In the genomic region with DNA sequence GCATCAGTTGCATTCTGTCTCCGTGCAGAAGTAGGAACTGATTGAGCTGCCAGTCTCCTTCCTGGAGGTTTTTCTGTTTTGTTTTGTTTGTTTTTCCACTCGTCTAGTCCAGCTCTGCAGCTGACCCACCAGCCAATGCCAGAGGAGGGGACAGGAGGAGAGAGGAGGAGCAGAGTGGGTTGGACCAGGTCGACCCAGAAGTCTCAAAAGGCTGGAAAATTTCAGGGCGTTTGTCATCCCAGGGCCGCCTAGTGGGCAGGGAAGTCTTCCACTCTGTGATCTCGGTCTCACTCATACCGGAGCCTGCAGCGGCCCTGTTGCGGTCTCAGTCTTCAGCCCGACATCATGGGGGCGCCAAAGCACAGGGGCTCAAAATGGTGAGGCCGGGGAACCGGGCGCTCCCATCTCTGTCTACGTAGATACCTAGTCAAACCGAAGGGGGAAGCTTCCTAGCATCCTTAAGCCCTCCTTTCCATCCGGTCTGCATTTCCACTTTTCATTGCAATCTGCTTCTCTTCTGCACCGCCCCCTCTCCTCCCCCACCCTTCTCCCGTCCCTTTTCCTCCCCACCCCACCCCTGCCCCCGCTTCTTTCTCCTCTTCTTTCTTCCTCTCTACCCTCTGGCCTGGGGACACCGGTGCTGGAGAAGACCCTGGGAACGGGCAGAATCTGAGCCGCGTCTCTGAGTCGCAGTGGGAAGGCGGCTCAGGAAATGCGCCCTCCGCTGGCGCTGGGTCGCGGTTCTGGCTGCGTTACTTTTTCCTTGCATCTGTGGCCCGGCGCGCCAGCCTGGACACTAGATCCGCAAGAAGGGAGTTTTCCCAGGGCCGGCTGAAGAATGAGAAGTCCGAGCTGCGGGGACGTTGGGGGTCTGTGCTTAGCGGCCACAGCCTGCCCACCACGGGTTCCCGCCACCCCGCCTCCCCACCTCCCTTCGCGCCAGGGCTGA, we compare ENCODE assay signal across 8 cellular contexts. TPM values are rescaled to one million over a fixed set of nuclear protein-coding genes. Genes with fewer than 3 reads are reported as not detected.
DNase-seq lines count a peak whose midpoint lies in the region; ATAC-seq and TF ChIP-seq lines count a peak whose summit lies in the region.

No MANE protein-coding gene starts in this region.

- H3K27ac Mint-ChIP-seq in dendritic cell treated with granulocyte-macrophage colony-stimulating factor and Interleukin-4, amounts not matched to agents 40 ng/mL and 50 ng/mL, for 4 days, result no peak overlapping the region

- H3K27me3 Mint-ChIP-seq in dendritic cell treated with granulocyte-macrophage colony-stimulating factor and Interleukin-4, amounts not matched to agents 40 ng/mL and 50 ng/mL, for 4 days, result peaks cover 95% of the 10 kb centered on the region

- no peaks in the 10 kb centered on the region for H4K20me1 ChIP-seq in osteoblast (ENCODE audit: insufficient read depth, low read length)

- H2AFZ ChIP-seq in osteoblast (ENCODE audit: low read length), result no peak overlapping the region

- TF ChIP-seq CTCF in osteoblast (IDR thresholded peaks at IDR 0.05; ENCODE audit: extremely low read depth, low read depth, low read length), result peak; percentile 11

- intact Hi-C loops in dendritic cell treated with granulocyte-macrophage colony-stimulating factor and Interleukin-4, amounts not matched to agents 40 ng/mL and 50 ng/mL, for 4 days (cut with micrococcal nuclease), result no loop called here

- peaks cover 4% of the 10 kb centered on the region for H3K4me1 ChIP-seq in osteoblast (ENCODE audit: insufficient read depth, low read length)

- H3K4me1 Mint-ChIP-seq in dendritic cell treated with granulocyte-macrophage colony-stimulating factor and Interleukin-4, amounts not matched to agents 40 ng/mL and 50 ng/mL, for 4 days (ENCODE audit: low read depth), result peaks cover 39% of the 10 kb centered on the region

- no peaks in the 10 kb centered on the region for H3K79me2 ChIP-seq in osteoblast (ENCODE audit: insufficient read depth, low read length)

- peak; percentile 60 for DNase-seq in stimulated activated CD4-positive, alpha-beta T cell treated with anti-CD3 and anti-CD28 coated beads, Interleukin-15, amount 100 ng/mL, for 24 hours
- DNase-seq in stimulated activated CD4-positive, alpha-beta T cell treated with anti-CD3 and anti-CD28 coated beads, Interleukin-4, amount 100 ng/mL, for 1 hour, result no peak
- DNase-seq in NCI-H82 treated with DMSO at 0.1 percent for 48 hours (lab: John Stamatoyannopoulos, UW; ENCODE audit: unreplicated experiment) (peak; percentile 11), osteoblast (ENCODE audit: insufficient read length, low spot score, missing footprints) (peak; percentile 96), SKM-1 (lab: John Stamatoyannopoulos, UW; ENCODE audit: unreplicated experiment) (no peak)

- H3K4me3 Mint-ChIP-seq in dendritic cell treated with granulocyte-macrophage colony-stimulating factor and Interleukin-4, amounts not matched to agents 40 ng/mL and 50 ng/mL, for 4 days, result peak overlapping the region; percentile 63

- H3K27me3 ChIP-seq in osteoblast (ENCODE audit: insufficient read depth, low read length), result peaks cover 88% of the 10 kb centered on the region

- H3K36me3 Mint-ChIP-seq in dendritic cell treated with granulocyte-macrophage colony-stimulating factor and Interleukin-4, amounts not matched to agents 40 ng/mL and 50 ng/mL, for 4 days (ENCODE audit: low read depth), result no peaks in the 10 kb centered on the region

- no peaks in the 10 kb centered on the region for H3K9me3 Mint-ChIP-seq in dendritic cell treated with granulocyte-macrophage colony-stimulating factor and Interleukin-4, amounts not matched to agents 40 ng/mL and 50 ng/mL, for 4 days

- H3K4me2 ChIP-seq in osteoblast (ENCODE audit: insufficient read depth, low read length), result no peak overlapping the region

- no peaks in the 10 kb centered on the region for H3K9me3 ChIP-seq in osteoblast (ENCODE audit: low read depth, low read length)

- no peak overlapping the region for H3K27ac ChIP-seq in osteoblast (ENCODE audit: low read depth, low read length)

- H3K36me3 ChIP-seq in osteoblast (ENCODE audit: insufficient read depth, low read length), result no peaks in the 10 kb centered on the region

- H3K4me3 ChIP-seq in osteoblast (ENCODE audit: insufficient read depth, low read length), result no peak overlapping the region

- no peak for ATAC-seq in GM19328 (IDR thresholded peaks at IDR 0.05; ENCODE audit: unreplicated experiment)
- no peak for ATAC-seq in GM19467 (IDR thresholded peaks at IDR 0.05; ENCODE audit: unreplicated experiment)

RNA-seq across cellular contexts. Expression of a gene that starts 16.2 kb away (rescaled TPM):
- total RNA-seq in osteoblast, result not detected in 2 replicates

Comparison
In these comparisons a context has a peak if more than half of its experiments do, and no peak if none do; other contexts are left out.
1. DNase-seq: peak in stimulated activated CD4-positive, alpha-beta T cell treated with anti-CD3 and anti-CD28 coated beads, Interleukin-15, amount 100 ng/mL, for 24 hours (single experiment), NCI-H82 treated with DMSO at 0.1 percent for 48 hours (single experiment) and osteoblast (single experiment); none in stimulated activated CD4-positive, alpha-beta T cell treated with anti-CD3 and anti-CD28 coated beads, Interleukin-4, amount 100 ng/mL, for 1 hour (single experiment) and SKM-1 (single experiment).